ENCODE assay signal across 1 cellular context in the genomic region with DNA sequence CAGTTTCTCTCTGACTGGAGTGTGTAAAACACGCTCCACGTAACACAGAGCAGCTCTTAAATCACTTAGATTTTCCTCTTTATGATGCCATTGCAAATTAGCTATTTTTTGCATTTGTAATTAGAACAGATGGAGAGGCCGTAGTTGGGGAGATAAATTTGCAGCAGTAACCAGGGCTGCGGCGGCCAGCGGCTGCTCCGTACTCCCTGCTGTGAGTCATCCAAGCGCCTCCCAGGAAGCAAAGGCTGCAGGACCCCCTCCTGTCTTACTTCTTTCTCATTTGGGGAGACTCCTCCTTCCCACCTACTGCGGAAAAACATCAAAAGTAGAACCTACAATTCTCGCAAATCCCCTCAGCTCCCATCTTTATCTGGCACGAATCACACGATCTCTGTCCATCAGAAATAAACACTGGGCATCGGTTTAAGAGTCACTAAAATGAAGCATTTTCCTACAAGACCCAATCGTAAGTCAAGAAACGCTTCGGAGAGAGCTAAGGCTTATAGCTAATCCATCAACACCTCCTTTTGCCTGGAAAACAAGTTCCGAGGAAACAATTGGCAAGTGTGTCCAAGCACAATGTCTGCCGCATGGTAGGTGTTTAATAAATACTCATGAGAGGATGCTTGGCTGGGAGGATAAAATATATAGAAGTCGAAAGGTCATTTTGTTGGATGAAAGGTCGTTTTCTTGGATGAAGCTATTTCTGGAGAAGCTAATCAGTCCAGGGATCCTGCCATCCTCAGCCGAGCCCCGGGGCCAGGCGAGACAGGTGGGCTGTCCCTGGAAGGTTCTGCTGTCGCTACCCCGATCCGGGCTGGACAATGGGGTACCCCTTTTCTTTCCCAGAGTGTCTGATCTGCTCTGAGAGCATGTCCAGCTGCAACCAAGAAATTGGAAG.
TF ChIP-seq lines count a peak whose summit lies in the region.

No MANE protein-coding gene starts in this region.

TF ChIP-seq in K562, 482 proteins besides CTCF, POLR2A, EP300 and RAD21 (continued from another document and continues in another):
- TF ChIP-seq MXD1 (CRISPR knock-in tag; IDR thresholded peaks at IDR 0.05; ENCODE audit: borderline replicate concordance, poor library complexity, severe bottlenecking) (no peak), MAFF (IDR thresholded peaks at IDR 0.05; ENCODE audit: low read length) (no peak), BRCA1 (IDR thresholded peaks at IDR 0.05) (no peak), BRCA1 (CRISPR knock-in tag; IDR thresholded peaks at IDR 0.05) (no peak), BCOR (IDR thresholded peaks at IDR 0.05) (no peak), MEF2D (tag; conservative IDR thresholded peaks at IDR 0.05; ENCODE audit: low read depth) (no peak), HDAC1 (IDR thresholded peaks at IDR 0.05) (0 out of 4 replicates have a peak, but pooled peaks of 1 of the 2 experiments have one; percentile 27), ZNF12 (CRISPR knock-in tag; IDR thresholded peaks at IDR 0.05) (no peak), BACH1 (tag; IDR thresholded peaks at IDR 0.05) (no peak), RCOR1 (IDR thresholded peaks at IDR 0.05; ENCODE audit: borderline replicate concordance in 1 of 2, low read depth in 2 of 2, low read length in 2 of 2) (0 out of 4 replicates have a peak, but pooled peaks of 1 of the 2 experiments have one; percentile 20), NCOA4 (IDR thresholded peaks at IDR 0.05; ENCODE audit: partially characterized antibody) (no peak), ZNF444 (CRISPR knock-in tag; IDR thresholded peaks at IDR 0.05) (no peak), RBM34 (IDR thresholded peaks at IDR 0.05; ENCODE audit: borderline replicate concordance, insufficient read depth, low read length) (no peak), ZNF436 (CRISPR knock-in tag; IDR thresholded peaks at IDR 0.05) (no peak), WHSC1 (IDR thresholded peaks at IDR 0.05; ENCODE audit: low read length) (no peak), MCM7 (IDR thresholded peaks at IDR 0.05) (no peak), PRMT5 (CRISPR knock-in tag; IDR thresholded peaks at IDR 0.05) (no peak), SMARCA4 (IDR thresholded peaks at IDR 0.05) (peak; percentile 60; the same call in 1 of the 2 replicates), ZNF232 (CRISPR knock-in tag; IDR thresholded peaks at IDR 0.05) (no peak), STAG1 (CRISPR knock-in tag; IDR thresholded peaks at IDR 0.05; ENCODE audit: borderline replicate concordance) (no peak), SLC30A9 (CRISPR knock-in tag; IDR thresholded peaks at IDR 0.05) (no peak), ZNF764 (CRISPR knock-in tag; IDR thresholded peaks at IDR 0.05; ENCODE audit: low read depth) (no peak), ELK3 (CRISPR knock-in tag; IDR thresholded peaks at IDR 0.05) (no peak), ZNF830 (CRISPR knock-in tag; IDR thresholded peaks at IDR 0.05) (no peak), ATF3 (IDR thresholded peaks at IDR 0.05) (peak; percentile 77), ATF3 (CRISPR knock-in tag; conservative IDR thresholded peaks at IDR 0.05) (no peak), ZNF280A (IDR thresholded peaks at IDR 0.05; ENCODE audit: low read depth, partially characterized antibody) (no peak), ID3 (CRISPR knock-in tag; IDR thresholded peaks at IDR 0.05) (no peak), ID3 (tag; IDR thresholded peaks at IDR 0.05) (no peak), ELF2 (CRISPR knock-in tag; IDR thresholded peaks at IDR 0.05) (no peak), ZNF766 (CRISPR knock-in tag; conservative IDR thresholded peaks at IDR 0.05) (no peak), KDM4B (IDR thresholded peaks at IDR 0.05; ENCODE audit: borderline replicate concordance in 2 of 2, low read depth in 1 of 2) (no peak), MIER1 (IDR thresholded peaks at IDR 0.05; ENCODE audit: low read depth) (no peak), POLR2H (tag; IDR thresholded peaks at IDR 0.05; ENCODE audit: low read depth) (no peak), PHB (CRISPR knock-in tag; IDR thresholded peaks at IDR 0.05) (no peak), SMARCE1 (IDR thresholded peaks at IDR 0.05) (peak; percentile 32), MTA2 (IDR thresholded peaks at IDR 0.05; ENCODE audit: low read depth) (0 out of 2 replicates have a peak, but pooled peaks have one; percentile 6), FUS (optimal IDR thresholded peaks at IDR 0.05; ENCODE audit: low read depth, low read length) (no peak), CTBP1 (IDR thresholded peaks at IDR 0.05; ENCODE audit: borderline replicate concordance) (peak; percentile 43; the same call in 1 of the 2 replicates)
- TF ChIP-seq, protein P1, sequence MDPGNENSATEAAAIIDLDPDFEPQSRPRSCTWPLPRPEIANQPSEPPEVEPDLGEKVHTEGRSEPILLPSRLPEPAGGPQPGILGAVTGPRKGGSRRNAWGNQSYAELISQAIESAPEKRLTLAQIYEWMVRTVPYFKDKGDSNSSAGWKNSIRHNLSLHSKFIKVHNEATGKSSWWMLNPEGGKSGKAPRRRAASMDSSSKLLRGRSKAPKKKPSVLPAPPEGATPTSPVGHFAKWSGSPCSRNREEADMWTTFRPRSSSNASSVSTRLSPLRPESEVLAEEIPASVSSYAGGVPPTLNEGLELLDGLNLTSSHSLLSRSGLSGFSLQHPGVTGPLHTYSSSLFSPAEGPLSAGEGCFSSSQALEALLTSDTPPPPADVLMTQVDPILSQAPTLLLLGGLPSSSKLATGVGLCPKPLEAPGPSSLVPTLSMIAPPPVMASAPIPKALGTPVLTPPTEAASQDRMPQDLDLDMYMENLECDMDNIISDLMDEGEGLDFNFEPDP (CRISPR knock-in tag; IDR thresholded peaks at IDR 0.05), result no peak
- TF ChIP-seq, protein P2, sequence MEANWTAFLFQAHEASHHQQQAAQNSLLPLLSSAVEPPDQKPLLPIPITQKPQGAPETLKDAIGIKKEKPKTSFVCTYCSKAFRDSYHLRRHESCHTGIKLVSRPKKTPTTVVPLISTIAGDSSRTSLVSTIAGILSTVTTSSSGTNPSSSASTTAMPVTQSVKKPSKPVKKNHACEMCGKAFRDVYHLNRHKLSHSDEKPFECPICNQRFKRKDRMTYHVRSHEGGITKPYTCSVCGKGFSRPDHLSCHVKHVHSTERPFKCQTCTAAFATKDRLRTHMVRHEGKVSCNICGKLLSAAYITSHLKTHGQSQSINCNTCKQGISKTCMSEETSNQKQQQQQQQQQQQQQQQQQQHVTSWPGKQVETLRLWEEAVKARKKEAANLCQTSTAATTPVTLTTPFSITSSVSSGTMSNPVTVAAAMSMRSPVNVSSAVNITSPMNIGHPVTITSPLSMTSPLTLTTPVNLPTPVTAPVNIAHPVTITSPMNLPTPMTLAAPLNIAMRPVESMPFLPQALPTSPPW (CRISPR knock-in tag; IDR thresholded peaks at IDR 0.05), result 0 out of 2 replicates have a peak, but pooled peaks have one; percentile 14
- TF ChIP-seq, protein P3, sequence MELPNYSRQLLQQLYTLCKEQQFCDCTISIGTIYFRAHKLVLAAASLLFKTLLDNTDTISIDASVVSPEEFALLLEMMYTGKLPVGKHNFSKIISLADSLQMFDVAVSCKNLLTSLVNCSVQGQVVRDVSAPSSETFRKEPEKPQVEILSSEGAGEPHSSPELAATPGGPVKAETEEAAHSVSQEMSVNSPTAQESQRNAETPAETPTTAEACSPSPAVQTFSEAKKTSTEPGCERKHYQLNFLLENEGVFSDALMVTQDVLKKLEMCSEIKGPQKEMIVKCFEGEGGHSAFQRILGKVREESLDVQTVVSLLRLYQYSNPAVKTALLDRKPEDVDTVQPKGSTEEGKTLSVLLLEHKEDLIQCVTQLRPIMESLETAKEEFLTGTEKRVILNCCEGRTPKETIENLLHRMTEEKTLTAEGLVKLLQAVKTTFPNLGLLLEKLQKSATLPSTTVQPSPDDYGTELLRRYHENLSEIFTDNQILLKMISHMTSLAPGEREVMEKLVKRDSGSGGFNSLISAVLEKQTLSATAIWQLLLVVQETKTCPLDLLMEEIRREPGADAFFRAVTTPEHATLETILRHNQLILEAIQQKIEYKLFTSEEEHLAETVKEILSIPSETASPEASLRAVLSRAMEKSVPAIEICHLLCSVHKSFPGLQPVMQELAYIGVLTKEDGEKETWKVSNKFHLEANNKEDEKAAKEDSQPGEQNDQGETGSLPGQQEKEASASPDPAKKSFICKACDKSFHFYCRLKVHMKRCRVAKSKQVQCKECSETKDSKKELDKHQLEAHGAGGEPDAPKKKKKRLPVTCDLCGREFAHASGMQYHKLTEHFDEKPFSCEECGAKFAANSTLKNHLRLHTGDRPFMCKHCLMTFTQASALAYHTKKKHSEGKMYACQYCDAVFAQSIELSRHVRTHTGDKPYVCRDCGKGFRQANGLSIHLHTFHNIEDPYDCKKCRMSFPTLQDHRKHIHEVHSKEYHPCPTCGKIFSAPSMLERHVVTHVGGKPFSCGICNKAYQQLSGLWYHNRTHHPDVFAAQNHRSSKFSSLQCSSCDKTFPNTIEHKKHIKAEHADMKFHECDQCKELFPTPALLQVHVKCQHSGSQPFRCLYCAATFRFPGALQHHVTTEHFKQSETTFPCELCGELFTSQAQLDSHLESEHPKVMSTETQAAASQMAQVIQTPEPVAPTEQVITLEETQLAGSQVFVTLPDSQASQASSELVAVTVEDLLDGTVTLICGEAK (IDR thresholded peaks at IDR 0.05), result no peak
- TF ChIP-seq, protein P3 (CRISPR knock-in tag; IDR thresholded peaks at IDR 0.05), result no peak
- TF ChIP-seq, protein P4, sequence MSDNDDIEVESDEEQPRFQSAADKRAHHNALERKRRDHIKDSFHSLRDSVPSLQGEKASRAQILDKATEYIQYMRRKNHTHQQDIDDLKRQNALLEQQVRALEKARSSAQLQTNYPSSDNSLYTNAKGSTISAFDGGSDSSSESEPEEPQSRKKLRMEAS (CRISPR knock-in tag; IDR thresholded peaks at IDR 0.05), result no peak
- TF ChIP-seq, protein P5, sequence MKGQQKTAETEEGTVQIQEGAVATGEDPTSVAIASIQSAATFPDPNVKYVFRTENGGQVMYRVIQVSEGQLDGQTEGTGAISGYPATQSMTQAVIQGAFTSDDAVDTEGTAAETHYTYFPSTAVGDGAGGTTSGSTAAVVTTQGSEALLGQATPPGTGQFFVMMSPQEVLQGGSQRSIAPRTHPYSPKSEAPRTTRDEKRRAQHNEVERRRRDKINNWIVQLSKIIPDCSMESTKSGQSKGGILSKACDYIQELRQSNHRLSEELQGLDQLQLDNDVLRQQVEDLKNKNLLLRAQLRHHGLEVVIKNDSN (CRISPR knock-in tag; IDR thresholded peaks at IDR 0.05), result no peak
